1 cellular context compared by ENCODE assay signal in genomic region chr20:1636621-1637020, GRCh38.
TF ChIP-seq lines count a peak whose summit lies in the region.

No MANE protein-coding gene starts in this region.

TF ChIP-seq in HepG2, 621 proteins besides CTCF, POLR2A, EP300 and RAD21 (continued from another document and continues in another):
- TF ChIP-seq ATF6 (CRISPR knock-in tag; conservative IDR thresholded peaks at IDR 0.05) (no peak), ZFP1 (CRISPR knock-in tag; IDR thresholded peaks at IDR 0.05) (peak; percentile 61; the same call in 1 of the 2 replicates), AKAP8 (CRISPR knock-in tag; IDR thresholded peaks at IDR 0.05) (no peak), TBX2 (CRISPR knock-in tag; IDR thresholded peaks at IDR 0.05; ENCODE audit: borderline replicate concordance) (peak; percentile 55; the same call in 1 of the 2 replicates), ZBTB38 (CRISPR knock-in tag; IDR thresholded peaks at IDR 0.05) (0 out of 2 replicates have a peak, but pooled peaks have one; percentile 19), ZNF788 (CRISPR knock-in tag; IDR thresholded peaks at IDR 0.05; ENCODE audit: borderline replicate concordance) (peak; percentile 56; the same call in 1 of the 2 replicates), CEBPZ (IDR thresholded peaks at IDR 0.05; ENCODE audit: low read length) (no peak), ZNF264 (CRISPR knock-in tag; IDR thresholded peaks at IDR 0.05) (0 out of 2 replicates have a peak, but pooled peaks have one; percentile 41), ZNF350 (CRISPR knock-in tag; IDR thresholded peaks at IDR 0.05; ENCODE audit: borderline replicate concordance, low read depth) (peak; percentile 54; the same call in 1 of the 2 replicates), ZNF878 (CRISPR knock-in tag; IDR thresholded peaks at IDR 0.05) (no peak; the same call in 1 of the 2 replicates), ELF1 (CRISPR knock-in tag; IDR thresholded peaks at IDR 0.05) (peak; percentile 47), ZNF431 (CRISPR knock-in tag; IDR thresholded peaks at IDR 0.05; ENCODE audit: borderline replicate concordance, low read depth) (peak; percentile 88; the same call in 1 of the 2 replicates), RBAK (CRISPR knock-in tag; IDR thresholded peaks at IDR 0.05) (peak; percentile 94), REPIN1 (CRISPR knock-in tag; IDR thresholded peaks at IDR 0.05; ENCODE audit: borderline replicate concordance, low read depth) (peak; percentile 62; the same call in 1 of the 2 replicates), ATF1 (CRISPR knock-in tag; IDR thresholded peaks at IDR 0.05) (peak; percentile 53; the same call in 1 of the 2 replicates), ZMYM3 (CRISPR knock-in tag; IDR thresholded peaks at IDR 0.05) (peak; percentile 66), ZNF263 (CRISPR knock-in tag; IDR thresholded peaks at IDR 0.05) (0 out of 2 replicates have a peak, but pooled peaks have one; percentile 26), FOXP1 (IDR thresholded peaks at IDR 0.05) (no peak), FOXP1 (CRISPR knock-in tag; IDR thresholded peaks at IDR 0.05) (peak; percentile 82), HOXA3 (CRISPR knock-in tag; IDR thresholded peaks at IDR 0.05) (peak; percentile 73), FOXA3 (CRISPR knock-in tag; IDR thresholded peaks at IDR 0.05) (peak; percentile 97), PAXIP1 (CRISPR knock-in tag; conservative IDR thresholded peaks at IDR 0.05) (peak; percentile 83), FOXK1 (CRISPR knock-in tag; IDR thresholded peaks at IDR 0.05; ENCODE audit: borderline replicate concordance, low read depth) (peak; percentile 70; the same call in 1 of the 2 replicates), HMG20B (CRISPR knock-in tag; conservative IDR thresholded peaks at IDR 0.05) (peak; percentile 65; the same call in 1 of the 2 replicates), STAG1 (CRISPR knock-in tag; IDR thresholded peaks at IDR 0.05) (peak; percentile 81), ZSCAN25 (CRISPR knock-in tag; IDR thresholded peaks at IDR 0.05) (peak; percentile 80), SOX5 (CRISPR knock-in tag; IDR thresholded peaks at IDR 0.05; ENCODE audit: borderline replicate concordance) (peak; percentile 92), ZKSCAN1 (IDR thresholded peaks at IDR 0.05; ENCODE audit: low read length) (0 out of 2 replicates have a peak, but pooled peaks have one; percentile 24), BATF2 (CRISPR knock-in tag; IDR thresholded peaks at IDR 0.05) (no peak), NCOR1 (IDR thresholded peaks at IDR 0.05; ENCODE audit: borderline replicate concordance, low read length) (peak; percentile 59; the same call in 1 of the 2 replicates), SMYD3 (CRISPR knock-in tag; IDR thresholded peaks at IDR 0.05) (0 out of 2 replicates have a peak, but pooled peaks have one; percentile 47)
- TF ChIP-seq, protein P1, sequence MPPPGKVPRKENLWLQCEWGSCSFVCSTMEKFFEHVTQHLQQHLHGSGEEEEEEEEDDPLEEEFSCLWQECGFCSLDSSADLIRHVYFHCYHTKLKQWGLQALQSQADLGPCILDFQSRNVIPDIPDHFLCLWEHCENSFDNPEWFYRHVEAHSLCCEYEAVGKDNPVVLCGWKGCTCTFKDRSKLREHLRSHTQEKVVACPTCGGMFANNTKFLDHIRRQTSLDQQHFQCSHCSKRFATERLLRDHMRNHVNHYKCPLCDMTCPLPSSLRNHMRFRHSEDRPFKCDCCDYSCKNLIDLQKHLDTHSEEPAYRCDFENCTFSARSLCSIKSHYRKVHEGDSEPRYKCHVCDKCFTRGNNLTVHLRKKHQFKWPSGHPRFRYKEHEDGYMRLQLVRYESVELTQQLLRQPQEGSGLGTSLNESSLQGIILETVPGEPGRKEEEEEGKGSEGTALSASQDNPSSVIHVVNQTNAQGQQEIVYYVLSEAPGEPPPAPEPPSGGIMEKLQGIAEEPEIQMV (CRISPR knock-in tag; IDR thresholded peaks at IDR 0.05; ENCODE audit: low read depth) = no peak
- TF ChIP-seq, protein P2, sequence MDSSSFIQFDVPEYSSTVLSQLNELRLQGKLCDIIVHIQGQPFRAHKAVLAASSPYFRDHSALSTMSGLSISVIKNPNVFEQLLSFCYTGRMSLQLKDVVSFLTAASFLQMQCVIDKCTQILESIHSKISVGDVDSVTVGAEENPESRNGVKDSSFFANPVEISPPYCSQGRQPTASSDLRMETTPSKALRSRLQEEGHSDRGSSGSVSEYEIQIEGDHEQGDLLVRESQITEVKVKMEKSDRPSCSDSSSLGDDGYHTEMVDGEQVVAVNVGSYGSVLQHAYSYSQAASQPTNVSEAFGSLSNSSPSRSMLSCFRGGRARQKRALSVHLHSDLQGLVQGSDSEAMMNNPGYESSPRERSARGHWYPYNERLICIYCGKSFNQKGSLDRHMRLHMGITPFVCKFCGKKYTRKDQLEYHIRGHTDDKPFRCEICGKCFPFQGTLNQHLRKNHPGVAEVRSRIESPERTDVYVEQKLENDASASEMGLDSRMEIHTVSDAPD (CRISPR knock-in tag; IDR thresholded peaks at IDR 0.05) = peak; percentile 95
- TF ChIP-seq, protein P3, sequence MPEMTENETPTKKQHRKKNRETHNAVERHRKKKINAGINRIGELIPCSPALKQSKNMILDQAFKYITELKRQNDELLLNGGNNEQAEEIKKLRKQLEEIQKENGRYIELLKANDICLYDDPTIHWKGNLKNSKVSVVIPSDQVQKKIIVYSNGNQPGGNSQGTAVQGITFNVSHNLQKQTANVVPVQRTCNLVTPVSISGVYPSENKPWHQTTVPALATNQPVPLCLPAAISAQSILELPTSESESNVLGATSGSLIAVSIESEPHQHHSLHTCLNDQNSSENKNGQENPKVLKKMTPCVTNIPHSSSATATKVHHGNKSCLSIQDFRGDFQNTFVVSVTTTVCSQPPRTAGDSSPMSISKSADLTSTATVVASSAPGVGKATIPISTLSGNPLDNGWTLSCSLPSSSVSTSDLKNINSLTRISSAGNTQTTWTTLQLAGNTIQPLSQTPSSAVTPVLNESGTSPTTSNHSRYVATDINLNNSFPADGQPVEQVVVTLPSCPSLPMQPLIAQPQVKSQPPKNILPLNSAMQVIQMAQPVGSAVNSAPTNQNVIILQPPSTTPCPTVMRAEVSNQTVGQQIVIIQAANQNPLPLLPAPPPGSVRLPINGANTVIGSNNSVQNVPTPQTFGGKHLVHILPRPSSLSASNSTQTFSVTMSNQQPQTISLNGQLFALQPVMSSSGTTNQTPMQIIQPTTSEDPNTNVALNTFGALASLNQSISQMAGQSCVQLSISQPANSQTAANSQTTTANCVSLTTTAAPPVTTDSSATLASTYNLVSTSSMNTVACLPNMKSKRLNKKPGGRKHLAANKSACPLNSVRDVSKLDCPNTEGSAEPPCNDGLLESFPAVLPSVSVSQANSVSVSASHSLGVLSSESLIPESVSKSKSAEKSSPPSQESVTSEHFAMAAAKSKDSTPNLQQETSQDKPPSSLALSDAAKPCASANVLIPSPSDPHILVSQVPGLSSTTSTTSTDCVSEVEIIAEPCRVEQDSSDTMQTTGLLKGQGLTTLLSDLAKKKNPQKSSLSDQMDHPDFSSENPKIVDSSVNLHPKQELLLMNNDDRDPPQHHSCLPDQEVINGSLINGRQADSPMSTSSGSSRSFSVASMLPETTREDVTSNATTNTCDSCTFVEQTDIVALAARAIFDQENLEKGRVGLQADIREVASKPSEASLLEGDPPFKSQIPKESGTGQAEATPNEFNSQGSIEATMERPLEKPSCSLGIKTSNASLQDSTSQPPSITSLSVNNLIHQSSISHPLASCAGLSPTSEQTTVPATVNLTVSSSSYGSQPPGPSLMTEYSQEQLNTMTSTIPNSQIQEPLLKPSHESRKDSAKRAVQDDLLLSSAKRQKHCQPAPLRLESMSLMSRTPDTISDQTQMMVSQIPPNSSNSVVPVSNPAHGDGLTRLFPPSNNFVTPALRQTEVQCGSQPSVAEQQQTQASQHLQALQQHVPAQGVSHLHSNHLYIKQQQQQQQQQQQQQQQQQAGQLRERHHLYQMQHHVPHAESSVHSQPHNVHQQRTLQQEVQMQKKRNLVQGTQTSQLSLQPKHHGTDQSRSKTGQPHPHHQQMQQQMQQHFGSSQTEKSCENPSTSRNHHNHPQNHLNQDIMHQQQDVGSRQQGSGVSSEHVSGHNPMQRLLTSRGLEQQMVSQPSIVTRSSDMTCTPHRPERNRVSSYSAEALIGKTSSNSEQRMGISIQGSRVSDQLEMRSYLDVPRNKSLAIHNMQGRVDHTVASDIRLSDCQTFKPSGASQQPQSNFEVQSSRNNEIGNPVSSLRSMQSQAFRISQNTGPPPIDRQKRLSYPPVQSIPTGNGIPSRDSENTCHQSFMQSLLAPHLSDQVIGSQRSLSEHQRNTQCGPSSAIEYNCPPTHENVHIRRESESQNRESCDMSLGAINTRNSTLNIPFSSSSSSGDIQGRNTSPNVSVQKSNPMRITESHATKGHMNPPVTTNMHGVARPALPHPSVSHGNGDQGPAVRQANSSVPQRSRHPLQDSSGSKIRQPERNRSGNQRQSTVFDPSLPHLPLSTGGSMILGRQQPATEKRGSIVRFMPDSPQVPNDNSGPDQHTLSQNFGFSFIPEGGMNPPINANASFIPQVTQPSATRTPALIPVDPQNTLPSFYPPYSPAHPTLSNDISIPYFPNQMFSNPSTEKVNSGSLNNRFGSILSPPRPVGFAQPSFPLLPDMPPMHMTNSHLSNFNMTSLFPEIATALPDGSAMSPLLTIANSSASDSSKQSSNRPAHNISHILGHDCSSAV (CRISPR knock-in tag; IDR thresholded peaks at IDR 0.05; ENCODE audit: borderline replicate concordance) = 0 out of 2 replicates have a peak, but pooled peaks have one; percentile 37
- TF ChIP-seq, protein P4, sequence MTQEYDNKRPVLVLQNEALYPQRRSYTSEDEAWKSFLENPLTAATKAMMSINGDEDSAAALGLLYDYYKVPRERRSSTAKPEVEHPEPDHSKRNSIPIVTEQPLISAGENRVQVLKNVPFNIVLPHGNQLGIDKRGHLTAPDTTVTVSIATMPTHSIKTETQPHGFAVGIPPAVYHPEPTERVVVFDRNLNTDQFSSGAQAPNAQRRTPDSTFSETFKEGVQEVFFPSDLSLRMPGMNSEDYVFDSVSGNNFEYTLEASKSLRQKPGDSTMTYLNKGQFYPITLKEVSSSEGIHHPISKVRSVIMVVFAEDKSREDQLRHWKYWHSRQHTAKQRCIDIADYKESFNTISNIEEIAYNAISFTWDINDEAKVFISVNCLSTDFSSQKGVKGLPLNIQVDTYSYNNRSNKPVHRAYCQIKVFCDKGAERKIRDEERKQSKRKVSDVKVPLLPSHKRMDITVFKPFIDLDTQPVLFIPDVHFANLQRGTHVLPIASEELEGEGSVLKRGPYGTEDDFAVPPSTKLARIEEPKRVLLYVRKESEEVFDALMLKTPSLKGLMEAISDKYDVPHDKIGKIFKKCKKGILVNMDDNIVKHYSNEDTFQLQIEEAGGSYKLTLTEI (CRISPR knock-in tag; conservative IDR thresholded peaks at IDR 0.05) = no peak
